8 cellular contexts compared by ENCODE assay signal in genomic region chr1:39080884-39081265, GRCh38. TPM values are rescaled to one million over a fixed set of nuclear protein-coding genes. Genes with fewer than 3 reads are reported as not detected.
DNase-seq lines count a peak whose midpoint lies in the region; ATAC-seq, FAIRE-seq and TF ChIP-seq lines count a peak whose summit lies in the region.

No MANE protein-coding gene starts in this region.

- no peaks in the 10 kb centered on the region for H3K9me1 ChIP-seq in endothelial cell of umbilical vein (replicated peaks; ENCODE audit: control insufficient read depth, extremely low read depth, insufficient read depth, low read length)

- H3K9ac ChIP-seq in endothelial cell of umbilical vein (replicated peaks; ENCODE audit: extremely low read depth, insufficient read depth, low read length), result no peak overlapping the region

- peak overlapping the region; percentile 11 for H2AFZ ChIP-seq in endothelial cell of umbilical vein (ENCODE audit: low read depth, low read length)

- H3K36me3 Mint-ChIP-seq in nephron progenitor cell (ENCODE audit: low read depth), result peaks cover 16% of the 10 kb centered on the region

- CTCF ChIA-PET in endothelial cell of umbilical vein (lab: Charles Lee), result interaction anchor here (1.0 to 2.9 kb wide), 2 partner anchors 11 to 54 kb away, joined by 3 to 17 read pairs; partner anchors contain the start of gene NDUFS5

- intact Hi-C loops in endothelial cell of umbilical vein (cut with micrococcal nuclease), result no loop called here
- intact Hi-C loops in lower leg skin (cut with DNase I; ENCODE audit: low total_unique reads), result no loop called here

- dilution Hi-C loops in endothelial cell of umbilical vein (cut with MboI; ENCODE audit: extremely low pct_ligation_motif_present, low sequenced_read_pairs), result no loop called here

- no peak for ATAC-seq in HG03280 (IDR thresholded peaks at IDR 0.05; ENCODE audit: unreplicated experiment)

- POLR2A ChIA-PET in endothelial cell of umbilical vein (lab: Charles Lee), result interaction anchor here (0.6 kb wide), 1 partner anchor 135 kb away, joined by 3 read pairs; no protein-coding TSS in a partner anchor

- peak overlapping the region; percentile 36 for H3K4me3 ChIP-seq in AG09309 (ENCODE audit: control insufficient read depth, low read depth, low read length)
- H3K4me3 ChIP-seq in endothelial cell of umbilical vein (replicated peaks in 1 of 3; ENCODE audit: insufficient read depth in 1 of 3, low read depth in 1 of 3, low read length in 3 of 3), result peak overlapping the region in 1 of 3 experiments; percentile 42
- no peak overlapping the region for H3K4me3 ChIP-seq in lower leg skin (ENCODE audit: low read depth, poor library complexity, severe bottlenecking)

- 9 to 12% methylated on average over 24 of the region's 30 CpGs for WGBS in lower leg skin, 2 donors

- FAIRE-seq in endothelial cell of umbilical vein (lab: Jason Lieb, UNC), result no peak
- FAIRE-seq in GM12892 (lab: Jason Lieb, UNC), result no peak

- H3K27ac Mint-ChIP-seq in nephron progenitor cell, result no peak overlapping the region

- TF ChIP-seq POLR2A in endothelial cell of umbilical vein (IDR thresholded peaks at IDR 0.05; ENCODE audit: low read depth, low read length), result no peak
- TF ChIP-seq POLR2A in lower leg skin (IDR thresholded peaks at IDR 0.05), result no peak
- no peak for TF ChIP-seq POLR2A in GM12892 (IDR thresholded peaks at IDR 0.05; ENCODE audit: low read depth, low read length)

- H3K4me3 Mint-ChIP-seq in nephron progenitor cell, result peak overlapping the region; percentile 82

- H3K9me3 ChIP-seq in endothelial cell of umbilical vein (replicated peaks; ENCODE audit: control insufficient read depth, insufficient read depth, low read length), result no peaks in the 10 kb centered on the region

- no peaks in the 10 kb centered on the region for H3K4me1 ChIP-seq in endothelial cell of umbilical vein (ENCODE audit: control insufficient read depth, extremely low read depth, insufficient read depth, low read length)

- peaks cover 43% of the 10 kb centered on the region for H3K27me3 Mint-ChIP-seq in nephron progenitor cell (ENCODE audit: low read depth, poor library complexity)

- H3K79me2 ChIP-seq in endothelial cell of umbilical vein (ENCODE audit: control insufficient read depth, insufficient read depth, low read length), result no peaks in the 10 kb centered on the region

- DNase-seq in AG09309 (ENCODE audit: low read depth), result no peak
- DNase-seq in NCI-H1092 treated with DMSO at 0.1 percent for 48 hours (lab: John Stamatoyannopoulos, UW), result peak; percentile 24
- DNase-seq in endothelial cell of umbilical vein (ENCODE audit: low read depth, low spot score), result no peak
- peak; percentile 78 for DNase-seq in nephron progenitor cell
- DNase-seq in HPDE6-E6E7 (ENCODE audit: extremely low spot score), result no peak
- no peak for DNase-seq in lower leg skin (ENCODE audit: low spot score in 2 of 2)
- no peak for DNase-seq in GM12892 (ENCODE audit: insufficient read length)

- H4K20me1 ChIP-seq in endothelial cell of umbilical vein (replicated peaks; ENCODE audit: control insufficient read depth, extremely low read depth, insufficient read depth, low read length), result no peaks in the 10 kb centered on the region

- H3K27me3 ChIP-seq in endothelial cell of umbilical vein (ENCODE audit: control insufficient read depth in 2 of 2, insufficient read depth in 2 of 2, low read length in 2 of 2), result peaks cover 10 to 13% of the 10 kb centered on the region in 2 experiments

- no TSS peak for BruUV-seq in endothelial cell of umbilical vein (replicated peaks; lab: Mats Ljungman, UMichigan)

- H3K4me1 Mint-ChIP-seq in nephron progenitor cell, result peaks cover 43% of the 10 kb centered on the region

- no peaks in the 10 kb centered on the region for H3K9me3 Mint-ChIP-seq in nephron progenitor cell

- TF ChIP-seq CTCF in AG09309 (IDR thresholded peaks at IDR 0.05; ENCODE audit: control insufficient read depth, insufficient read depth, low read depth, low read length, missing control alignments) (no peak), endothelial cell of umbilical vein (IDR thresholded peaks at IDR 0.05; ENCODE audit: extremely low read depth in 1 of 2, insufficient read depth in 1 of 2, low read depth in 1 of 2, low read length in 2 of 2) (no peak), nephron progenitor cell (IDR thresholded peaks at IDR 0.05) (no peak), lower leg skin (IDR thresholded peaks at IDR 0.05) (no peak)

- no peak overlapping the region for H3K27ac ChIP-seq in endothelial cell of umbilical vein (ENCODE audit: insufficient read depth, low read depth, low read length)

- no peak overlapping the region for H3K4me2 ChIP-seq in endothelial cell of umbilical vein (ENCODE audit: insufficient read depth, low read length)

- H3K36me3 ChIP-seq in endothelial cell of umbilical vein (ENCODE audit: control insufficient read depth in 2 of 2, extremely low read depth in 1 of 2, insufficient read depth in 2 of 2, low read length in 2 of 2), result no peaks in the 10 kb centered on the region

TF ChIP-seq in endothelial cell of umbilical vein, 7 proteins besides CTCF, POLR2A, EP300 and RAD21:
- TF ChIP-seq MAX (IDR thresholded peaks at IDR 0.05; ENCODE audit: insufficient read depth, insufficient read length) (no peak), POLR2AphosphoS5 (IDR thresholded peaks at IDR 0.05; ENCODE audit: insufficient read depth, low read depth, low read length) (no peak), EZH2 (IDR thresholded peaks at IDR 0.05; ENCODE audit: borderline replicate concordance, low read depth, low read length, severe bottlenecking) (peak; percentile 38)
TF ChIP-seq in endothelial cell of umbilical vein: peak in this region for 1.

RNA-seq across cellular contexts. Expression of gene NDUFS5, which starts 54.7 kb away (rescaled TPM):
- total RNA-seq in endothelial cell of umbilical vein (325 and 327 TPM in 2 replicates), lower leg skin (100 to 1,000 TPM; 202 to 542 (median 255) TPM)
- 476 and 710 TPM in 2 replicates for polyA plus RNA-seq in endothelial cell of umbilical vein
- 712 and 987 TPM in 2 replicates for polyA plus RNA-seq in endothelial cell of umbilical vein (2011; cell fraction: cytosol; rRNA removed)
- polyA plus RNA-seq in endothelial cell of umbilical vein (2011; cell fraction: nucleus; rRNA removed), result 211 and 347 TPM in 2 replicates
- polyA plus RNA-seq in endothelial cell of umbilical vein (2012), result 802 and 870 TPM in 2 replicates
- polyA minus RNA-seq in endothelial cell of umbilical vein, result 295 and 396 TPM in 2 replicates
- polyA minus RNA-seq in endothelial cell of umbilical vein (2011; cell fraction: cytosol; rRNA and poly(A)+ RNA removed), result 168 TPM
- 45.3 and 47.6 TPM in 2 replicates for polyA minus RNA-seq in endothelial cell of umbilical vein (2011; cell fraction: nucleus; rRNA and poly(A)+ RNA removed)
- polyA plus RNA-seq in GM12892 (2012; ENCODE audit: missing spikeins), result 505 TPM

Comparison
In these comparisons a context has a peak if more than half of its experiments do, and no peak if none do; other contexts are left out.
1. DNase-seq: peak in NCI-H1092 treated with DMSO at 0.1 percent for 48 hours (single experiment) and nephron progenitor cell (single experiment); none in AG09309 (single experiment), endothelial cell of umbilical vein (single experiment), HPDE6-E6E7 (single experiment), lower leg skin (0 of 2) and GM12892 (single experiment).